1 cellular context compared by ENCODE assay signal in genomic region chr6:53410508-53411258, GRCh38.
TF ChIP-seq lines count a peak whose summit lies in the region.

No MANE protein-coding gene starts in this region.

TF ChIP-seq in HEK293, 187 proteins besides CTCF, POLR2A, EP300 and RAD21 (continued from another document):
- TF ChIP-seq, protein P1, sequence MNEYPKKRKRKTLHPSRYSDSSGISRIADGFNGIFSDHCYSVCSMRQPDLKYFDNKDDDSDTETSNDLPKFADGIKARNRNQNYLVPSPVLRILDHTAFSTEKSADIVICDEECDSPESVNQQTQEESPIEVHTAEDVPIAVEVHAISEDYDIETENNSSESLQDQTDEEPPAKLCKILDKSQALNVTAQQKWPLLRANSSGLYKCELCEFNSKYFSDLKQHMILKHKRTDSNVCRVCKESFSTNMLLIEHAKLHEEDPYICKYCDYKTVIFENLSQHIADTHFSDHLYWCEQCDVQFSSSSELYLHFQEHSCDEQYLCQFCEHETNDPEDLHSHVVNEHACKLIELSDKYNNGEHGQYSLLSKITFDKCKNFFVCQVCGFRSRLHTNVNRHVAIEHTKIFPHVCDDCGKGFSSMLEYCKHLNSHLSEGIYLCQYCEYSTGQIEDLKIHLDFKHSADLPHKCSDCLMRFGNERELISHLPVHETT (tag by site-specific recombination; IDR thresholded peaks at IDR 0.05): no peak
- TF ChIP-seq ZNF112 (tag by site-specific recombination; IDR thresholded peaks at IDR 0.05): no peak
- TF ChIP-seq ZNF707 (tag by site-specific recombination; IDR thresholded peaks at IDR 0.05): no peak
- TF ChIP-seq ZNF624 (tag by site-specific recombination; IDR thresholded peaks at IDR 0.05): no peak
- no peak for TF ChIP-seq SCRT1 (tag by site-specific recombination; IDR thresholded peaks at IDR 0.05; ENCODE audit: borderline replicate concordance)
- TF ChIP-seq MEIS1 (CRISPR knock-in tag; IDR thresholded peaks at IDR 0.05; ENCODE audit: borderline replicate concordance): no peak
- no peak for TF ChIP-seq ZFP69B (tag by site-specific recombination; IDR thresholded peaks at IDR 0.05)
- TF ChIP-seq EGR2 (tag by site-specific recombination; IDR thresholded peaks at IDR 0.05; ENCODE audit: low read depth): no peak
- no peak for TF ChIP-seq ZFP3 (tag by site-specific recombination; IDR thresholded peaks at IDR 0.05; ENCODE audit: low read depth)
- no peak for TF ChIP-seq KLF8 (tag by site-specific recombination; IDR thresholded peaks at IDR 0.05)
- TF ChIP-seq ZNF292 (tag by site-specific recombination; IDR thresholded peaks at IDR 0.05; ENCODE audit: borderline replicate concordance, low read depth): no peak
- TF ChIP-seq GLIS1 (tag by site-specific recombination; IDR thresholded peaks at IDR 0.05): no peak
- TF ChIP-seq, protein P2, sequence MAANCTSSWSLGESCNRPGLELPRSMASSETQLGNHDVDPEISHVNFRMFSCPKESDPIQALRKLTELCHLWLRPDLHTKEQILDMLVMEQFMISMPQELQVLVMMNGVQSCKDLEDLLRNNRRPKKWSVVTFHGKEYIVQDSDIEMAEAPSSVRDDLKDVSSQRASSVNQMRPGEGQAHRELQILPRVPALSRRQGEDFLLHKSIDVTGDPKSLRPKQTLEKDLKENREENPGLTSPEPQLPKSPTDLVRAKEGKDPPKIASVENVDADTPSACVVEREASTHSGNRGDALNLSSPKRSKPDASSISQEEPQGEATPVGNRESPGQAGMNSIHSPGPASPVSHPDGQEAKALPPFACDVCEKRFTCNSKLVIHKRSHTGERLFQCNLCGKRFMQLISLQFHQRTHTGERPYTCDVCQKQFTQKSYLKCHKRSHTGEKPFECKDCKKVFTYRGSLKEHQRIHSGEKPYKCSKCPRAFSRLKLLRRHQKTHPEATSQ (tag by site-specific recombination; IDR thresholded peaks at IDR 0.05): no peak
